In the genomic region with DNA sequence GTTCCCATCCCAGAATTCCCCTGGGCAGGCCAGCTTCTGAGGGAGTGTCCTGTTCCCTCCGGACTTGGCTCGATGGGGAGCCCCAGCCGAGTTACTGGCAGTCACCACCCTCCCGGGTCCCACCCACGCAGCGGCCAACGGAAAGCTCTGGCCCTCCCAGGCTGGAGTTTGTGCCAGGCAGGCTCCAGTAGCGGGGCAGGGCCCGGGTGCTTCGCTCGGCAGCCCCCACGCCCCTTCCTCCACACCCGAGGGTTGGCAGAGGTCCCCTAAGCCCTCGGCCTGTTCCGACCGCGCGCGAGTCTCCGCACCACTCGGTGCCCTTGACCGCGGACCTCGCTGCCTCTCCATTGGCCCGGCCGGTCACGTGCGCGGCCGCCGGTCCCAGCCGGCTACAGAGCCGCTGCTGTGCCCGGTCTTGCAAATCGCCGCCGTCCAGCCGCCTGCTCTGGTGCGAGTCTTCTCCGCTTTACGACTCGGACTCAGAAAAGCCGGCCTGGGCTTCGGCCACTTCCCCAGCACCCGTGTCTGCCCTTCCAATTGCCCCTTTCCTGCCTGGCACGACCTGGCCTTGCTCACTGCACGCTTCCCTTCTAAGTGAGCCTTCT, we compare ENCODE assay signal across 8 cellular contexts. TPM values are rescaled to one million over a fixed set of nuclear protein-coding genes. Genes with fewer than 3 reads are reported as not detected.
DNase-seq lines count a peak whose midpoint lies in the region; ATAC-seq and TF ChIP-seq lines count a peak whose summit lies in the region.

No MANE protein-coding gene starts in this region.

- peak overlapping the region; percentile 64 for H3K27ac Mint-ChIP-seq in activated CD4-positive, alpha-beta memory T cell treated with anti-CD3 and anti-CD28 coated beads, Interleukin-2, amount 10 ng/mL, durations not matched to agents 7 days and 5 days

- peak overlapping the region; percentile 57 to 76 (median 71) for H3K9ac ChIP-seq in BLaER1 treated with 17β-estradiol and CSF1 and Interleukin-3, amounts not matched to agents 10 nM and 100 nM
- no peak overlapping the region for H3K9ac ChIP-seq in fibroblast of lung (ENCODE audit: insufficient read depth, low read length)

- peak; percentile 19 for DNase-seq in activated CD4-positive, alpha-beta memory T cell treated with anti-CD3 and anti-CD28 coated beads, Interleukin-2, amount 10 ng/mL, durations not matched to agents 7 days and 5 days
- DNase-seq in fibroblast of lung (ENCODE audit: low read depth in 2 of 2) (peak; percentile 45 to 57), myocyte (ENCODE audit: low read depth) (peak; percentile 60), ureter (ENCODE audit: low spot score) (peak; percentile 72)
- no peak for DNase-seq in effector CD4-positive, alpha-beta T cell

- no peaks in the 10 kb centered on the region for H3K9me3 Mint-ChIP-seq in activated CD4-positive, alpha-beta memory T cell treated with anti-CD3 and anti-CD28 coated beads, Interleukin-2, amount 10 ng/mL, durations not matched to agents 7 days and 5 days

- no peaks in the 10 kb centered on the region for H3K36me3 Mint-ChIP-seq in activated CD4-positive, alpha-beta memory T cell treated with anti-CD3 and anti-CD28 coated beads, Interleukin-2, amount 10 ng/mL, durations not matched to agents 7 days and 5 days (ENCODE audit: low read depth)

- H3K79me2 ChIP-seq in fibroblast of lung (ENCODE audit: control insufficient read depth, insufficient read depth, low read length), result no peaks in the 10 kb centered on the region

- H2AFZ ChIP-seq in fibroblast of lung (ENCODE audit: low read length), result peak overlapping the region; percentile 79

- CTCF ChIA-PET in activated CD4-positive, alpha-beta memory T cell treated with anti-CD3 and anti-CD28 coated beads, Interleukin-2, amount 10 ng/mL, durations not matched to agents 7 days and 5 days (lab: Charles Lee), result interaction anchor here (0.6 kb wide), 1 partner anchor 41 kb away, joined by 3 read pairs; no protein-coding TSS in a partner anchor

- H3K4me1 Mint-ChIP-seq in activated CD4-positive, alpha-beta memory T cell treated with anti-CD3 and anti-CD28 coated beads, Interleukin-2, amount 10 ng/mL, durations not matched to agents 7 days and 5 days, result peaks cover 29% of the 10 kb centered on the region

- no peaks in the 10 kb centered on the region for H3K9me3 ChIP-seq in BLaER1 treated with 17β-estradiol and CSF1 and Interleukin-3, amounts not matched to agents 10 nM and 100 nM (replicated peaks in 1 of 11)
- no peaks in the 10 kb centered on the region for H3K9me3 ChIP-seq in fibroblast of lung (ENCODE audit: control insufficient read depth, insufficient read depth, low read depth, low read length)

- no peak for TF ChIP-seq CTCF in fibroblast of lung (conservative IDR thresholded peaks at IDR 0.05 in 1 of 2, IDR thresholded peaks at IDR 0.05 in 1 of 2; ENCODE audit: low read depth in 1 of 2, low read length in 2 of 2)

- H3K27ac ChIP-seq in BLaER1 treated with 17β-estradiol and CSF1 and Interleukin-3, amounts not matched to agents 10 nM and 100 nM, result peak overlapping the region; percentile 67 to 81 (median 77)
- H3K27ac ChIP-seq in fibroblast of lung (ENCODE audit: insufficient read depth, low read length), result peak overlapping the region; percentile 27

- H3K4me2 ChIP-seq in BLaER1 treated with 17β-estradiol and CSF1 and Interleukin-3, amounts not matched to agents 10 nM and 100 nM, result peak overlapping the region; percentile 81 to 96 (median 90)
- peak overlapping the region; percentile 35 for H3K4me2 ChIP-seq in fibroblast of lung (ENCODE audit: extremely low read depth, insufficient read depth, low read length)

- H3K27me3 ChIP-seq in BLaER1 treated with 17β-estradiol and CSF1 and Interleukin-3, amounts not matched to agents 10 nM and 100 nM, result no peaks in the 10 kb centered on the region
- no peaks in the 10 kb centered on the region for H3K27me3 ChIP-seq in fibroblast of lung (ENCODE audit: control insufficient read depth, insufficient read depth, low read length)

- peak; percentile 58 for ATAC-seq in GM18909 (IDR thresholded peaks at IDR 0.05; ENCODE audit: poor library complexity, unreplicated experiment)
- ATAC-seq in HG03460 (IDR thresholded peaks at IDR 0.05; ENCODE audit: unreplicated experiment), result peak; percentile 57

- H3K36me3 ChIP-seq in BLaER1 treated with 17β-estradiol and CSF1 and Interleukin-3, amounts not matched to agents 10 nM and 100 nM, result no peaks in the 10 kb centered on the region
- no peaks in the 10 kb centered on the region for H3K36me3 ChIP-seq in fibroblast of lung (ENCODE audit: control insufficient read depth, insufficient read depth, low read length)

- H4K20me1 ChIP-seq in BLaER1 treated with 17β-estradiol and CSF1 and Interleukin-3, amounts not matched to agents 10 nM and 100 nM, result no peaks in the 10 kb centered on the region
- no peaks in the 10 kb centered on the region for H4K20me1 ChIP-seq in fibroblast of lung (ENCODE audit: control insufficient read depth, extremely low read depth, insufficient read depth, low read length)

- H3K4me3 ChIP-seq in BLaER1 treated with 17β-estradiol and CSF1 and Interleukin-3, amounts not matched to agents 10 nM and 100 nM, result peak overlapping the region; percentile 17 to 59 (median 48); a peak in 19 of 20 replicates
- H3K4me3 ChIP-seq in fibroblast of lung (replicated peaks in 1 of 4; ENCODE audit: control extremely low read depth in 1 of 4, insufficient read depth in 1 of 4, low read depth in 3 of 4, low read length in 4 of 4), result peak overlapping the region in 1 of 4 experiments; percentile 38

- no peaks in the 10 kb centered on the region for H3K27me3 Mint-ChIP-seq in activated CD4-positive, alpha-beta memory T cell treated with anti-CD3 and anti-CD28 coated beads, Interleukin-2, amount 10 ng/mL, durations not matched to agents 7 days and 5 days

- H3K4me1 ChIP-seq in BLaER1 treated with 17β-estradiol and CSF1 and Interleukin-3, amounts not matched to agents 10 nM and 100 nM, result peaks cover 47 to 67% (median 60%) of the 10 kb centered on the region in 10 experiments
- peaks cover 3% of the 10 kb centered on the region for H3K4me1 ChIP-seq in fibroblast of lung (ENCODE audit: control insufficient read depth, extremely low read depth, insufficient read depth, low read length)

- POLR2A ChIA-PET in activated CD4-positive, alpha-beta memory T cell treated with anti-CD3 and anti-CD28 coated beads, Interleukin-2, amount 10 ng/mL, durations not matched to agents 7 days and 5 days (lab: Charles Lee), result interaction anchor here (1.7 to 5.2 kb wide), 3 partner anchors 22 to 27 kb away, joined by 8 to 43 read pairs (median 12); a partner anchor contains a TSS

- peak overlapping the region; percentile 32 for H3K4me3 Mint-ChIP-seq in activated CD4-positive, alpha-beta memory T cell treated with anti-CD3 and anti-CD28 coated beads, Interleukin-2, amount 10 ng/mL, durations not matched to agents 7 days and 5 days

RNA-seq across cellular contexts. Expression of a gene that starts 20.8 kb away (rescaled TPM):
- total RNA-seq in activated CD4-positive, alpha-beta memory T cell treated with anti-CD3 and anti-CD28 coated beads, Interleukin-2, amount 10 ng/mL, durations not matched to agents 7 days and 5 days, result 10 to 100 TPM; 36.3 to 36.5 TPM
- 10.0 and 15.2 TPM in 2 replicates for total RNA-seq in fibroblast of lung
- 5.0 and 5.1 TPM in 2 replicates for polyA plus RNA-seq in fibroblast of lung
- 3.7 and 4.5 TPM in 2 replicates for polyA plus RNA-seq in fibroblast of lung (2012)
- 0.39 and 4.7 TPM in 2 replicates for polyA minus RNA-seq in fibroblast of lung (ENCODE audit: low replicate concordance)
- 8.8 and 8.9 TPM in 2 replicates for total RNA-seq in myocyte
- polyA plus RNA-seq in myocyte (2012), result 4.5 TPM
- total RNA-seq in ureter, result 18.5 TPM
